ENCODE assay signal across 1 cellular context in the genomic region with DNA sequence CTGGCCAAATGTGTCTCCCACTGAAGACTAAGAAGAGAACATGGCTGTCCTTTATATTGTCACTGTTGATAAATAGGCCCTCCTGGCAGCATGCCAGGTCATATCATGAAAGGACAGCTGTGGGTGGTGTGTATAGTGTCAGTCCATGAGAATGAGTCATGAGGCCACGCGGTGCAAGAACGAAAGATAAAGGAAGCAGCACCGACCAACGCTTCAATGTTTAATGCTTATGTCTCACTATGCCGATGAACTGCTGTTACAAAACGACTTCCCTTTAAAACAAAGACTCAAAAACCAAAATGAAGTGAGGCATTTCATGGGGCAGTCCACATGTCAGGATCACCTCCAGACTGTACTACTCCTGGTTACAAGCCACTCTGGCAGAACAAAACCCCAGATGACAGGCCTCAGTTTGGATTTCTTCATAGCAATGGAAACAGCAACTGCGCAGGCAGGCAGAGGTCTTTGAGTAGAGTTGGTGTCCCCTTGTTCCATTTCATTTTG.
TF ChIP-seq lines count a peak whose summit lies in the region.

No MANE protein-coding gene starts in this region.

TF ChIP-seq in IMR-90, 13 proteins besides CTCF, POLR2A, EP300 and RAD21:
- TF ChIP-seq MXI1 (IDR thresholded peaks at IDR 0.05; ENCODE audit: borderline replicate concordance, low read depth, low read length) (0 out of 2 replicates have a peak, but pooled peaks have one; percentile 19), RCOR1 (IDR thresholded peaks at IDR 0.05; ENCODE audit: insufficient replicate concordance, low read length) (no peak), FOS (IDR thresholded peaks at IDR 0.05; ENCODE audit: low read depth, low read length) (peak; percentile 65; the same call in 1 of the 2 replicates), NFE2L2 (IDR thresholded peaks at IDR 0.05; ENCODE audit: low read depth, low read length) (no peak), RFX5 (IDR thresholded peaks at IDR 0.05; ENCODE audit: low read depth, low read length) (no peak), CEBPB (IDR thresholded peaks at IDR 0.05; ENCODE audit: low read depth, low read length) (no peak)
- TF ChIP-seq, protein P1, sequence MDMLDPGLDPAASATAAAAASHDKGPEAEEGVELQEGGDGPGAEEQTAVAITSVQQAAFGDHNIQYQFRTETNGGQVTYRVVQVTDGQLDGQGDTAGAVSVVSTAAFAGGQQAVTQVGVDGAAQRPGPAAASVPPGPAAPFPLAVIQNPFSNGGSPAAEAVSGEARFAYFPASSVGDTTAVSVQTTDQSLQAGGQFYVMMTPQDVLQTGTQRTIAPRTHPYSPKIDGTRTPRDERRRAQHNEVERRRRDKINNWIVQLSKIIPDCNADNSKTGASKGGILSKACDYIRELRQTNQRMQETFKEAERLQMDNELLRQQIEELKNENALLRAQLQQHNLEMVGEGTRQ (IDR thresholded peaks at IDR 0.05; ENCODE audit: low read depth, low read length): peak; percentile 71
- TF ChIP-seq, protein P2, sequence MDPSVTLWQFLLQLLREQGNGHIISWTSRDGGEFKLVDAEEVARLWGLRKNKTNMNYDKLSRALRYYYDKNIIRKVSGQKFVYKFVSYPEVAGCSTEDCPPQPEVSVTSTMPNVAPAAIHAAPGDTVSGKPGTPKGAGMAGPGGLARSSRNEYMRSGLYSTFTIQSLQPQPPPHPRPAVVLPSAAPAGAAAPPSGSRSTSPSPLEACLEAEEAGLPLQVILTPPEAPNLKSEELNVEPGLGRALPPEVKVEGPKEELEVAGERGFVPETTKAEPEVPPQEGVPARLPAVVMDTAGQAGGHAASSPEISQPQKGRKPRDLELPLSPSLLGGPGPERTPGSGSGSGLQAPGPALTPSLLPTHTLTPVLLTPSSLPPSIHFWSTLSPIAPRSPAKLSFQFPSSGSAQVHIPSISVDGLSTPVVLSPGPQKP (IDR thresholded peaks at IDR 0.05; ENCODE audit: borderline replicate concordance, low read depth, low read length): no peak
